ENCODE assay signal across 16 cellular contexts in genomic region chr7:22948770-22949169, GRCh38.
DNase-seq lines count a peak whose midpoint lies in the region; ATAC-seq and TF ChIP-seq lines count a peak whose summit lies in the region.
"Had no signal": no experiment of that assay in that cellular context is flagged by ENCODE, and none has a peak within 500 bp of the region (broad histone marks: within the 10 kb centered on the region; RNA-seq: fewer than 3 reads in every experiment).

No MANE protein-coding gene starts in this region.

- DNase-seq in cardiac muscle cell (ENCODE audit: low read depth in 1 of 2, low spot score in 1 of 2) (no peak), left ventricle myocardium inferior (no peak), endodermal cell (no peak), mesendoderm (no peak), progenitor cell of endocrine pancreas (ENCODE audit: low spot score, unreplicated experiment) (no peak), SJCRH30 (no peak), H4 (ENCODE audit: low spot score) (no peak)
- DNase-seq: CD8-positive, alpha-beta T cell; COR-L47; DMS153; DMS79 treated with DMSO at 0.1 percent for 48 hours; EL had no signal

- H3K9me3 Mint-ChIP-seq in endodermal cell = no peaks in the 10 kb centered on the region
- H3K9me3 Mint-ChIP-seq in progenitor cell of endocrine pancreas (ENCODE audit: low read depth) = no peaks in the 10 kb centered on the region
- H3K9me3 Mint-ChIP-seq: CD14-positive monocyte; CD8-positive, alpha-beta T cell had no signal

- H4K5ac ChIP-seq in mesendoderm (ENCODE audit: low read length) = no peak overlapping the region

- H3K27me3 Mint-ChIP-seq in endodermal cell (ENCODE audit: insufficient read depth) (no peaks in the 10 kb centered on the region), progenitor cell of endocrine pancreas (no peaks in the 10 kb centered on the region)

- H2AK5ac ChIP-seq in mesendoderm (ENCODE audit: low read length) = no peak overlapping the region

- peak overlapping the region; percentile 60 for H3K18ac ChIP-seq in mesendoderm (ENCODE audit: low read length)

- H3K4me3 ChIP-seq in cardiac muscle cell = no peak overlapping the region
- no peak overlapping the region for H3K4me3 ChIP-seq in left ventricle myocardium inferior
- H3K4me3 ChIP-seq in endodermal cell (ENCODE audit: low read length) = no peak overlapping the region
- H3K4me3 ChIP-seq in mesendoderm (ENCODE audit: low read length) = no peak overlapping the region
- H3K4me3 ChIP-seq in SJCRH30 = no peak overlapping the region

- H2BK5ac ChIP-seq in mesendoderm (ENCODE audit: low read length) = no peak overlapping the region

- no peak for ATAC-seq in GM18858 (IDR thresholded peaks at IDR 0.05; ENCODE audit: unreplicated experiment)
- ATAC-seq: CD8-positive, alpha-beta T cell; HCT116 had no signal

- no peak overlapping the region for H3K4ac ChIP-seq in mesendoderm (ENCODE audit: low read depth, low read length)

- H3K36me3 Mint-ChIP-seq in endodermal cell (ENCODE audit: low read depth) = peaks cover 14% of the 10 kb centered on the region
- H3K36me3 Mint-ChIP-seq in progenitor cell of endocrine pancreas (ENCODE audit: insufficient read depth) = peaks cover 6% of the 10 kb centered on the region

- H3K4me1 Mint-ChIP-seq in endodermal cell (peaks cover 56% of the 10 kb centered on the region), progenitor cell of endocrine pancreas (ENCODE audit: low read depth) (peaks cover 45% of the 10 kb centered on the region)
- H3K4me1 Mint-ChIP-seq: CD14-positive monocyte had no signal

- no peak overlapping the region for H4K8ac ChIP-seq in mesendoderm (ENCODE audit: low read depth, low read length)

- intact Hi-C loops in left ventricle myocardium inferior (cut with micrococcal nuclease) = no loop called here

- H3K4me1 ChIP-seq in cardiac muscle cell (ENCODE audit: low read depth) = peaks cover 29% of the 10 kb centered on the region
- peaks cover 12% of the 10 kb centered on the region for H3K4me1 ChIP-seq in left ventricle myocardium inferior
- peaks cover 15% of the 10 kb centered on the region for H3K4me1 ChIP-seq in endodermal cell (ENCODE audit: control insufficient read depth, insufficient read depth, low read length)
- H3K4me1 ChIP-seq in mesendoderm (ENCODE audit: control insufficient read depth, low read depth, low read length) = peaks cover 4% of the 10 kb centered on the region
- no peaks in the 10 kb centered on the region for H3K4me1 ChIP-seq in SJCRH30

- no peak for TF ChIP-seq CTCF in cardiac muscle cell (IDR thresholded peaks at IDR 0.05; ENCODE audit: low read depth, low read length)
- no peak for TF ChIP-seq CTCF in left ventricle myocardium inferior (IDR thresholded peaks at IDR 0.05; ENCODE audit: borderline replicate concordance)
- no peak for TF ChIP-seq CTCF in endodermal cell (conservative IDR thresholded peaks at IDR 0.05)
- no peak for TF ChIP-seq CTCF in progenitor cell of endocrine pancreas (IDR thresholded peaks at IDR 0.05; ENCODE audit: unreplicated experiment)

- H3K27ac Mint-ChIP-seq in endodermal cell = peak overlapping the region; percentile 35
- peak overlapping the region; percentile 35 for H3K27ac Mint-ChIP-seq in progenitor cell of endocrine pancreas
- H3K27ac Mint-ChIP-seq: CD14-positive monocyte; CD8-positive, alpha-beta T cell had no signal

- H3K27ac ChIP-seq in cardiac muscle cell = peak overlapping the region; percentile 9
- H3K27ac ChIP-seq in left ventricle myocardium inferior (replicated peaks) = no peak overlapping the region
- H3K27ac ChIP-seq in endodermal cell (ENCODE audit: low read depth, low read length) = no peak overlapping the region
- no peak overlapping the region for H3K27ac ChIP-seq in mesendoderm (ENCODE audit: low read depth, low read length)
- no peak overlapping the region for H3K27ac ChIP-seq in SJCRH30
- H3K27ac ChIP-seq: 22Rv1 had no signal

- no peak overlapping the region for H3K23ac ChIP-seq in mesendoderm (ENCODE audit: low read length)

- H3K9me3 ChIP-seq in cardiac muscle cell (ENCODE audit: low read depth) (no peaks in the 10 kb centered on the region), left ventricle myocardium inferior (replicated peaks) (no peaks in the 10 kb centered on the region), endodermal cell (ENCODE audit: control insufficient read depth, low read length) (no peaks in the 10 kb centered on the region), SJCRH30 (replicated peaks) (no peaks in the 10 kb centered on the region)

- H3K27me3 ChIP-seq in cardiac muscle cell (no peaks in the 10 kb centered on the region), left ventricle myocardium inferior (ENCODE audit: low read depth) (no peaks in the 10 kb centered on the region), endodermal cell (ENCODE audit: control insufficient read depth, insufficient read depth, low read length, poor library complexity, severe bottlenecking) (no peaks in the 10 kb centered on the region), mesendoderm (ENCODE audit: insufficient read depth, low read length, poor library complexity) (no peaks in the 10 kb centered on the region), SJCRH30 (no peaks in the 10 kb centered on the region)

- no peaks in the 10 kb centered on the region for H3K79me2 ChIP-seq in mesendoderm (ENCODE audit: control insufficient read depth, insufficient read depth, low read length)

- no peaks in the 10 kb centered on the region for H3K79me1 ChIP-seq in mesendoderm (ENCODE audit: low read length)

- H3K56ac ChIP-seq in mesendoderm (ENCODE audit: low read length) = no peak overlapping the region

- H3K36me3 ChIP-seq in cardiac muscle cell = no peaks in the 10 kb centered on the region
- peaks cover 10% of the 10 kb centered on the region for H3K36me3 ChIP-seq in left ventricle myocardium inferior
- H3K36me3 ChIP-seq in endodermal cell (ENCODE audit: control insufficient read depth, insufficient read depth, low read length) = peaks cover 43% of the 10 kb centered on the region
- no peaks in the 10 kb centered on the region for H3K36me3 ChIP-seq in mesendoderm (ENCODE audit: control insufficient read depth, insufficient read depth, low read length)
- no peaks in the 10 kb centered on the region for H3K36me3 ChIP-seq in SJCRH30

- H3K4me3 Mint-ChIP-seq in endodermal cell = no peak overlapping the region
- H3K4me3 Mint-ChIP-seq in progenitor cell of endocrine pancreas (ENCODE audit: low read depth) = no peak overlapping the region
- H3K4me3 Mint-ChIP-seq: CD14-positive monocyte; CD8-positive, alpha-beta T cell had no signal

- no peak overlapping the region for H3K9ac ChIP-seq in endodermal cell (ENCODE audit: extremely low read depth, low read length, poor library complexity, severe bottlenecking)
- H3K9ac ChIP-seq in mesendoderm (ENCODE audit: low read length) = no peak overlapping the region

- H2BK15ac ChIP-seq in mesendoderm (replicated peaks; ENCODE audit: low read depth) = no peak overlapping the region

- 40 to 56% methylated on average over 1 to 2 of the region's 2 CpGs for WGBS in endodermal cell (ENCODE audit: insufficient coverage in 1 of 2, insufficient read length in 1 of 2), 2 experiments
- no CpG with 5 or more reads among the region's 2 CpGs for WGBS in mesendoderm (ENCODE audit: extremely low coverage, insufficient coverage, low lambda C conversion rate)

- H2BK120ac ChIP-seq in mesendoderm (ENCODE audit: low read depth, low read length) = no peak overlapping the region

- H3K4me2 ChIP-seq in mesendoderm (ENCODE audit: low read length) = no peak overlapping the region
